In the genomic region with DNA sequence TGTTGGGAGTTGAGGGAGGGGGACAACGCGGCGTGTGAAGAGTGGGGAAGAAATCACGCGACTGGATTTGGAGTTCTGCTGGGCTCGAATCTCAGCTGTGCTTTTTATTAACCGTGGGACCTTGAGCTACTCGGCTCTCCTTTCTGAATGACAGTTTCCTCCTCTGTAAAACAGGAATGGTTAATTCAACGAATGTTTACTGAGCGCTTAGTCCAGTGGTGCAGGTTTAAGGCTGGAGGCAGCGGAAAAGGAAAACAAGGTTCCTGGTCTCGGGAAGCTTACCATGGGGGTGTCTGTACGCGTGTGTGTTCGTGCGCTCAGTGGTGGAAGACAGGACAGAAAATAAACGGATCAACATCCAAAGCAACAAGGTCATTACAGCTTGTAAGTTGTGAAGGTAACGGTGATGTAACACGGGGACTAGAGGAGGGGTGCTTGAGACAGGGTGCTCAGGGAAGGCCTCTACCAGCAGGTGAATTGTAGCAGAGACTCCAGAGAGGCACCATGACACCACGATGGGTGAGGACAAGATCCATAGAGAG, we compare ENCODE assay signal across 10 cellular contexts. TPM values are rescaled to one million over a fixed set of nuclear protein-coding genes. Genes with fewer than 3 reads are reported as not detected.
DNase-seq lines count a peak whose midpoint lies in the region; ATAC-seq and TF ChIP-seq lines count a peak whose summit lies in the region.
"Had no signal": no experiment of that assay in that cellular context is flagged by ENCODE, and none has a peak within 500 bp of the region (broad histone marks: within the 10 kb centered on the region; RNA-seq: fewer than 3 reads in every experiment).

No MANE protein-coding gene starts in this region.

- H2AFZ ChIP-seq in mammary epithelial cell (ENCODE audit: low read depth, low read length): peak overlapping the region; percentile 61

- dilution Hi-C loops in mammary epithelial cell (cut with HindIII; ENCODE audit: low sequenced_read_pairs): no loop called here

- no peaks in the 10 kb centered on the region for H3K79me2 ChIP-seq in mammary epithelial cell (ENCODE audit: insufficient read depth, low read length)

- H3K9me3 Mint-ChIP-seq in HFFc6: no peaks in the 10 kb centered on the region; the same call in 1 of the 2 replicates
- H3K9me3 Mint-ChIP-seq in natural killer cell: no peaks in the 10 kb centered on the region

- WGBS in mammary epithelial cell (ENCODE audit: low coverage, missing lambda C conversion rate): 55% methylated on average over 12 of the region's 20 CpGs

- H4K20me1 ChIP-seq in mammary epithelial cell (ENCODE audit: insufficient read depth, low read length): no peaks in the 10 kb centered on the region

- H3K27me3 Mint-ChIP-seq in HFFc6 (ENCODE audit: insufficient read depth) (peaks cover 65% of the 10 kb centered on the region), natural killer cell (ENCODE audit: low read depth in 2 of 2) (peaks cover 63 to 68% of the 10 kb centered on the region in 2 donors)

- peak overlapping the region; percentile 29 for H3K4me3 ChIP-seq in AG09309 (ENCODE audit: control insufficient read depth, low read depth, low read length)
- peak overlapping the region in 2 of 3 experiments; percentile 28 to 29 for H3K4me3 ChIP-seq in mammary epithelial cell (replicated peaks in 1 of 3; ENCODE audit: insufficient read depth in 1 of 3, low read depth in 2 of 3, low read length in 3 of 3)

- H3K4me1 ChIP-seq in mammary epithelial cell (ENCODE audit: insufficient read depth, low read length): peaks cover 13% of the 10 kb centered on the region

- H3K9me3 ChIP-seq in mammary epithelial cell (replicated peaks; ENCODE audit: insufficient read depth, low read length): no peaks in the 10 kb centered on the region

- ATAC-seq in natural killer cell: no peak

- no peak overlapping the region for H3K27ac Mint-ChIP-seq in HFFc6
- H3K27ac Mint-ChIP-seq in natural killer cell: no peak overlapping the region

- H3K4me2 ChIP-seq in mammary epithelial cell (ENCODE audit: insufficient read depth, low read depth, low read length): peak overlapping the region; percentile 85

- CTCF ChIA-PET in mammary epithelial cell (lab: Charles Lee; ENCODE audit: low non-redundant PET): no interaction called here

- intact Hi-C loops in mammary epithelial cell (cut with micrococcal nuclease) (no loop called here), natural killer cell (cut with micrococcal nuclease) (no loop called here)

- BruUV-seq in mammary epithelial cell (replicated peaks; lab: Mats Ljungman, UMichigan): no TSS peak

- H3K27me3 ChIP-seq in mammary epithelial cell (ENCODE audit: insufficient read depth, low read length): peaks cover 20% of the 10 kb centered on the region

- H3K27ac ChIP-seq in mammary epithelial cell (ENCODE audit: insufficient read depth, low read depth, low read length): no peak overlapping the region
- H3K27ac ChIP-seq: epithelial cell of prostate had no signal

- in situ Hi-C loops in mammary epithelial cell (cut with MboI; ENCODE audit: low sequenced_read_pairs in 2 of 2): no loop called here

- DNase-seq in AG09309 (ENCODE audit: low read depth): no peak
- no peak for DNase-seq in HFFc6
- DNase-seq in mammary epithelial cell: no peak
- no peak for DNase-seq in natural killer cell
- DNase-seq in AG08396 (ENCODE audit: low spot score): no peak
- no peak for DNase-seq in iPS-NIHi7 (ENCODE audit: extremely low spot score)
- DNase-seq in DMS 273 treated with DMSO at 0.1 percent for 48 hours (lab: John Stamatoyannopoulos, UW): no peak
- DNase-seq in A172 (ENCODE audit: low spot score): no peak
- DNase-seq: SIG-M5 had no signal

- H3K4me1 Mint-ChIP-seq in HFFc6 (ENCODE audit: low read depth) (peaks cover 11% of the 10 kb centered on the region), natural killer cell (peaks cover 5 to 29% of the 10 kb centered on the region in 2 donors)

- H3K36me3 Mint-ChIP-seq in HFFc6 (ENCODE audit: low read depth) (peaks cover 6% of the 10 kb centered on the region; the same call in 1 of the 2 replicates), natural killer cell (no peaks in the 10 kb centered on the region)

- TF ChIP-seq CTCF in AG09309 (IDR thresholded peaks at IDR 0.05; ENCODE audit: control insufficient read depth, insufficient read depth, low read depth, low read length, missing control alignments) (no peak), HFFc6 (IDR thresholded peaks at IDR 0.05) (no peak), mammary epithelial cell (conservative IDR thresholded peaks at IDR 0.05 in 1 of 2, IDR thresholded peaks at IDR 0.05 in 1 of 2; ENCODE audit: extremely low read depth in 1 of 2, insufficient read depth in 1 of 2, low read depth in 1 of 2, low read length in 2 of 2) (no peak), natural killer cell (IDR thresholded peaks at IDR 0.05) (no peak)

- H3K36me3 ChIP-seq in mammary epithelial cell (ENCODE audit: insufficient read depth, low read length): no peaks in the 10 kb centered on the region

- H3K4me3 Mint-ChIP-seq in HFFc6 (peak overlapping the region; percentile 9; the same call in 1 of the 2 replicates), natural killer cell (peak overlapping the region; percentile 58)

- H3K9ac ChIP-seq in mammary epithelial cell (ENCODE audit: insufficient read depth, low read length): no peak overlapping the region

RNA-seq across cellular contexts. Expression of a gene that starts 0.3 kb away (rescaled TPM):
- not detected for total RNA-seq in HFFc6 (2021; fragmentation: NEBNext Ultra II Directional; extraction: Animal tissue kit (Norgen Biotek cat#: 25700))
- total RNA-seq in mammary epithelial cell (not detected), natural killer cell (not detected)
- not detected for polyA plus RNA-seq in mammary epithelial cell
- not detected for polyA minus RNA-seq in mammary epithelial cell
- not detected in 2 replicates for total RNA-seq in A172 (2014; rRNA removed; shearing (Covaris generic))

RNA-seq across cellular contexts. Expression of a gene that starts 0.4 kb away (rescaled TPM):
- total RNA-seq in HFFc6 (2021; fragmentation: NEBNext Ultra II Directional; extraction: Animal tissue kit (Norgen Biotek cat#: 25700)): not detected
- total RNA-seq in mammary epithelial cell (1 to 10 TPM in 1 of 2 donors, not detected in 1; 1.2 TPM), natural killer cell (not detected)
- polyA plus RNA-seq in mammary epithelial cell: 0.42 TPM
- polyA minus RNA-seq in mammary epithelial cell: not detected
- total RNA-seq in A172 (2014; rRNA removed; shearing (Covaris generic)): 0.10 TPM in 1 of 2 replicates, not detected in the other

RNA-seq across cellular contexts. Expression of a gene that starts 16.5 kb away (rescaled TPM):
- 10 to 100 TPM; 51.4 to 64.9 (median 57.6) TPM for total RNA-seq in HFFc6 (2021; fragmentation: NEBNext Ultra II Directional; extraction: Animal tissue kit (Norgen Biotek cat#: 25700))
- total RNA-seq in mammary epithelial cell: 10 to 100 TPM; 47.4 to 48.8 TPM
- polyA plus RNA-seq in mammary epithelial cell: 39.2 TPM
- 36.0 TPM for polyA minus RNA-seq in mammary epithelial cell
- total RNA-seq in natural killer cell: 10 to 100 TPM; 24.1 to 29.4 (median 24.6) TPM
- 54.9 and 67.7 TPM in 2 replicates for total RNA-seq in A172 (2014; rRNA removed; shearing (Covaris generic))

RNA-seq across cellular contexts. Expression of a gene that starts 20.8 kb away (rescaled TPM):
- 1 to 10 TPM; 2.3 to 5.4 (median 2.6) TPM for total RNA-seq in HFFc6 (2021; fragmentation: NEBNext Ultra II Directional; extraction: Animal tissue kit (Norgen Biotek cat#: 25700))
- total RNA-seq in mammary epithelial cell: 1 to 10 TPM; 4.7 to 8.7 TPM
- 3.7 TPM for polyA plus RNA-seq in mammary epithelial cell
- 7.2 TPM for polyA minus RNA-seq in mammary epithelial cell
- total RNA-seq in natural killer cell: 1 to 10 TPM in 2 of 3 donors, under 1 TPM in 1; 0.92 to 1.5 (median 1.3) TPM
- total RNA-seq in A172 (2014; rRNA removed; shearing (Covaris generic)): 20.3 and 24.6 TPM in 2 replicates
